ENCODE assay signal across 12 cellular contexts in the genomic region with DNA sequence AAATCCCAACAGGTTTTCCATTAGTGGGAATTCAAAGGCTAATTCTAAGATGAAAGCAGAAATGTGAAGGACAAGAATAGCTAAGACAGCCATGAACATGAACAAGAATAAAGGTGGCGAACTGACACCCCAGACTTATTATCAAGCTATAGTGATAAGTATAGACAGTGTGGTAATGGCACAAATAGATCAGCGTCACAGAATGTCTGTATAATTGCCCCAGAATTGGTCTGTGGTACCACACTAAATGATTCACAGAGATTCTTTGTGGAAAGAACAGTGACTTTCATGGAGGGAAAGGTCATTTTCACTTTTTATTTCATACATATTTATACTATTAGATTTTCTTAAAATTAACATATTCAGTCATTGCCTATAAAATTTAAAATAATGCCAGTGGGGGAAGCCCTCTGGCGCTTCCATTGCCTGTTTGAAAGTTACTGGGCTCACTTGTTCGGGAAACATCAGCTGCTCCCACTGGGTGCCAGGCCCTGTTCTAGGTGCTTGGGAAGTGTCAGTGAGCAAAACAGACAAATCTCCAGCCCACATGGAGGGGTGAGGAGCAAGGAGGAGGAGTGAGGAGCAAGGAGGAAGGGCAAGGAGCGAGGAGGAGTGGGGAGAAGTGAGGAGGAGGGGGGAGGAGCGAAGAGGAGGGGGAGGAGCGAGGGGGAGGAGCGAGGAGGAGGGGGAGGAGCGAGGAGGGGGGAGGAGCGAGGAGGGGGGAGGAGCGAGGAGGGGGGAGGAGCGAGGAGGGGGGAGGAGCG. TPM values are rescaled to one million over a fixed set of nuclear protein-coding genes. Genes with fewer than 3 reads are reported as not detected.
DNase-seq lines count a peak whose midpoint lies in the region; ATAC-seq and TF ChIP-seq lines count a peak whose summit lies in the region.
"Had no signal": no experiment of that assay in that cellular context is flagged by ENCODE, and none has a peak within 500 bp of the region (broad histone marks: within the 10 kb centered on the region; RNA-seq: fewer than 3 reads in every experiment).

No MANE protein-coding gene starts in this region.

- no peak for TF ChIP-seq CTCF in fibroblast of villous mesenchyme (IDR thresholded peaks at IDR 0.05; ENCODE audit: insufficient read depth, low read depth, low read length)

- ATAC-seq in HG02763 (IDR thresholded peaks at IDR 0.05; ENCODE audit: unreplicated experiment) (no peak), HG03520 (IDR thresholded peaks at IDR 0.05; ENCODE audit: unreplicated experiment) (no peak)

- no peak overlapping the region for H3K4me3 ChIP-seq in fibroblast of villous mesenchyme (ENCODE audit: low read depth, low read length)
- H3K4me3 ChIP-seq: SJSA1 had no signal

- DNase-seq in stimulated activated CD4-positive, alpha-beta T cell treated with anti-CD3 and anti-CD28 coated beads, Interleukin-4, amount 100 ng/mL, for 1 hour: peak; percentile 26
- DNase-seq in stimulated activated CD4-positive, alpha-beta T cell treated with anti-CD3 and anti-CD28 coated beads, Interleukin-1b, Interleukin-23, amount 100 ng/mL, for 48 hours: no peak
- DNase-seq in activated CD4-positive, CD25-positive, alpha-beta regulatory T cell treated with anti-CD3 and anti-CD28 coated beads, Interleukin-2, amount 50 U/mL, for 72 hours: peak; percentile 41
- DNase-seq in fibroblast of villous mesenchyme (ENCODE audit: low read depth) (peak; percentile 19), putamen (ENCODE audit: low spot score) (no peak), T1000 (lab: John Stamatoyannopoulos, UW) (no peak)
- DNase-seq: NCI-H1930 had no signal

RNA-seq across cellular contexts. Expression of gene NLRP6, which starts 11.3 kb away (rescaled TPM):
- total RNA-seq in fibroblast of villous mesenchyme: not detected in 2 replicates
- total RNA-seq: SJSA1, urinary bladder had no signal

RNA-seq across cellular contexts. Expression of gene PGGHG, which starts 22.1 kb away (rescaled TPM):
- total RNA-seq in fibroblast of villous mesenchyme: 7.8 and 10.6 TPM in 2 replicates

RNA-seq across cellular contexts. Expression of gene PSMD13, which starts 30.1 kb away (rescaled TPM):
- total RNA-seq in fibroblast of villous mesenchyme: 130 and 140 TPM in 2 replicates

RNA-seq across cellular contexts. Expression of gene SIRT3, which starts 30.7 kb away (rescaled TPM):
- total RNA-seq in fibroblast of villous mesenchyme: 10.3 and 10.4 TPM in 2 replicates

RNA-seq across cellular contexts. Expression of gene IFITM5, which starts 32.5 kb away (rescaled TPM):
- total RNA-seq in fibroblast of villous mesenchyme: not detected in 2 replicates
- total RNA-seq: mucosa of gallbladder, SJSA1, urinary bladder had no signal

Comparison
In these comparisons a context has a peak if more than half of its experiments do, and no peak if none do; other contexts are left out.
1. DNase-seq: peak in stimulated activated CD4-positive, alpha-beta T cell treated with anti-CD3 and anti-CD28 coated beads, Interleukin-4, amount 100 ng/mL, for 1 hour (single experiment), activated CD4-positive, CD25-positive, alpha-beta regulatory T cell treated with anti-CD3 and anti-CD28 coated beads, Interleukin-2, amount 50 U/mL, for 72 hours (single experiment) and fibroblast of villous mesenchyme (single experiment); none in stimulated activated CD4-positive, alpha-beta T cell treated with anti-CD3 and anti-CD28 coated beads, Interleukin-1b, Interleukin-23, amount 100 ng/mL, for 48 hours (single experiment), putamen (single experiment) and T1000 (single experiment).